Comparison of ENCODE assay signal across 29 cellular contexts in the genomic region with DNA sequence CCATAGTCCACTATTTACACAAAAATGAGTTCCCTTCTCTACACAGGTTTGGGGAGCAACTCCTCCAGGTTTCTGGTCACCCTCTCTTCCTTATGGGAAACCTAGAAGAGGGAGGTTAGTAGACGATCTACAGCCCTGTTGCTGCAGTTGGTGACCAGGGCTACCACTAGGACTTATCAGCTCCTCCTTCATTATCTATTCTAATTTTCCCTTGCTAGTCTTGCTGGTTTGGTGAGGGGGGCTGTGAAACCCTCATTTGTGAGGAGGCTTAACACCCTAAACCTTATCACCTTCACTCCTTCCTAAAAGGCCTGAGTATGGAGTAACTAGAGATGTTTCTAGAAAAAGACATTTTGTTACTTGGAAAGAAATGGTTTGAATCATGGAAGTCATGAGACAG. TPM values are rescaled to one million over a fixed set of nuclear protein-coding genes. Genes with fewer than 3 reads are reported as not detected.
DNase-seq lines count a peak whose midpoint lies in the region; ATAC-seq, FAIRE-seq and TF ChIP-seq lines count a peak whose summit lies in the region.
"Had no signal": no experiment of that assay in that cellular context is flagged by ENCODE, and none has a peak within 500 bp of the region (broad histone marks: within the 10 kb centered on the region; RNA-seq: fewer than 3 reads in every experiment).

No MANE protein-coding gene starts in this region.

- H3K27me3 ChIP-seq in AG04450 (ENCODE audit: control insufficient read depth, insufficient read depth, low read length), result no peaks in the 10 kb centered on the region
- H3K27me3 ChIP-seq in GM12878 (replicated peaks in 1 of 2; ENCODE audit: control insufficient read depth in 2 of 2, insufficient read depth in 2 of 2, low read length in 1 of 2), result no peaks in the 10 kb centered on the region
- H3K27me3 ChIP-seq in esophagus squamous epithelium, result no peaks in the 10 kb centered on the region
- H3K27me3 ChIP-seq: MG63, SJCRH30 had no signal

- TF ChIP-seq EP300 in GM12878 (IDR thresholded peaks at IDR 0.05; ENCODE audit: borderline replicate concordance in 1 of 2, control insufficient read depth in 1 of 2, low read depth in 2 of 2, low read length in 2 of 2), result no peak

- CTCF ChIA-PET in AG04450 (lab: Charles Lee) (interaction anchor here (0.6 kb wide), 1 partner anchor 72 kb away, joined by 3 read pairs; no protein-coding TSS in a partner anchor), GM12878 (lab: Yijun Ruan, JAX) (interaction anchor here (0.6 to 10.0 kb wide), 5 partner anchors 9 to 1263 kb away, joined by 3 to 69 read pairs (median 6); no protein-coding TSS in a partner anchor)

- RAD21 ChIA-PET in GM12878 (lab: Charles Lee; ENCODE audit: unreplicated experiment), result interaction anchor here (2.3 to 2.6 kb wide), 2 partner anchors 10 to 61 kb away, joined by 9 to 17 read pairs; a partner anchor contains a TSS

- H3K79me2 ChIP-seq in GM12878 (ENCODE audit: control insufficient read depth, insufficient read depth, low read length), result peaks cover 13% of the 10 kb centered on the region

- no peak overlapping the region for H3K9ac ChIP-seq in GM12878 (ENCODE audit: control insufficient read depth, insufficient read depth, low read length)

- H3K4me1 ChIP-seq in GM12878 (ENCODE audit: control insufficient read depth, insufficient read depth, low read length) (no peaks in the 10 kb centered on the region; the same call in none of the 2 replicates), esophagus squamous epithelium (peaks cover 7 to 22% (median 11%) of the 10 kb centered on the region in 3 donors)
- H3K4me1 ChIP-seq: SJCRH30 had no signal

- H2AFZ ChIP-seq in GM12878 (ENCODE audit: control insufficient read depth, low read depth, low read length), result peak overlapping the region; percentile 81
- H2AFZ ChIP-seq: PC-9 had no signal

- DNase-seq in AG04450 (ENCODE audit: low read depth, low spot score) (no peak), CD1c-positive myeloid dendritic cell (ENCODE audit: extremely low spot score) (peak; percentile 53), GM12878 (ENCODE audit: low read depth, low spot score) (no peak), natural killer cell (no peak), hippocampal formation (lab: John Stamatoyannopoulos, UW) (no peak), esophagus squamous epithelium (lab: John Stamatoyannopoulos, UW) (no peak)
- DNase-seq: C1 segment of cervical spinal cord; CD8-positive, alpha-beta memory T cell; DMS 273 treated with DMSO at 0.1 percent for 48 hours; DMS79; EL; GDM1; HCEC 1CT; KBM-7; MG63; NCI-H2029; NCI-H446; NCI-H526; NCI-H82; NK-92 treated with Interleukin-12 subunit alpha and Interleukin-12 subunit beta, amount 100 ng/mL, for 24 hours; PC-9; SJCRH30 had no signal

- in situ Hi-C loops in GM12878 (cut with MboI), result no loop called here

- SMC1A ChIA-PET in GM12878 (lab: Charles Lee; ENCODE audit: uncharacterized antibody, unreplicated experiment), result interaction anchor here (1.1 to 6.7 kb wide), 8 partner anchors 8 to 914 kb away, joined by 3 to 30 read pairs (median 6); no protein-coding TSS in a partner anchor

- intact Hi-C loops in GM12878 (cut with micrococcal nuclease; ENCODE audit: unreplicated experiment), result no loop called here
- intact Hi-C loops in natural killer cell (cut with micrococcal nuclease), result loop anchor here (1.0 kb wide), 1 partner anchor 23 kb away; no protein-coding TSS in a partner anchor
- intact Hi-C loops in esophagus squamous epithelium (cut with DNase I), result no loop called here

- TF ChIP-seq CTCF in AG04450 (IDR thresholded peaks at IDR 0.05; ENCODE audit: low read depth, low read length), result no peak
- no peak for TF ChIP-seq CTCF in GM12878 (IDR thresholded peaks at IDR 0.05 in 2 of 3, conservative IDR thresholded peaks at IDR 0.05 in 1 of 3; ENCODE audit: control insufficient read depth in 2 of 3, extremely low read depth in 1 of 3, insufficient read depth in 1 of 3, low read depth in 3 of 3, low read length in 3 of 3)
- no peak for TF ChIP-seq CTCF in natural killer cell (IDR thresholded peaks at IDR 0.05)
- TF ChIP-seq CTCF in esophagus squamous epithelium (IDR thresholded peaks at IDR 0.05), result no peak

- H3K36me3 ChIP-seq in GM12878 (ENCODE audit: control insufficient read depth in 2 of 2, insufficient read depth in 2 of 2, low read length in 1 of 2), result no peaks in the 10 kb centered on the region
- no peaks in the 10 kb centered on the region for H3K36me3 ChIP-seq in esophagus squamous epithelium
- H3K36me3 ChIP-seq: MG63, SJCRH30 had no signal

- H3K9me3 Mint-ChIP-seq in natural killer cell, result peaks cover 3 to 5% of the 10 kb centered on the region in 2 donors
- H3K9me3 Mint-ChIP-seq: CD8-positive, alpha-beta memory T cell had no signal

- H3K27ac ChIP-seq in AG04450 (ENCODE audit: low read depth, low read length) (peak overlapping the region; percentile 3), GM12878 (ENCODE audit: control insufficient read depth, insufficient read depth) (peak overlapping the region; percentile 18; the same call in 1 of the 2 replicates), esophagus squamous epithelium (no peak overlapping the region)
- H3K27ac ChIP-seq: A549, PC-9, SJCRH30 had no signal

- FAIRE-seq in GM12878 (lab: Jason Lieb, UNC), result no peak
- FAIRE-seq: A549, GM12891, H1, HepG2 had no signal

- no peaks in the 10 kb centered on the region for H3K36me3 Mint-ChIP-seq in natural killer cell

- BruUV-seq in GM12878 (replicated peaks; lab: Mats Ljungman, UMichigan), result no TSS peak

- H3K4me3 Mint-ChIP-seq in natural killer cell, result no peak overlapping the region

- H3K27me3 Mint-ChIP-seq in natural killer cell (ENCODE audit: low read depth in 2 of 2), result no peaks in the 10 kb centered on the region
- H3K27me3 Mint-ChIP-seq: CD8-positive, alpha-beta memory T cell had no signal

- no peak overlapping the region for H3K4me3 ChIP-seq in AG04450 (ENCODE audit: low read depth, low read length)
- H3K4me3 ChIP-seq in GM12878, result no peak overlapping the region
- no peak overlapping the region for H3K4me3 ChIP-seq in esophagus squamous epithelium
- H3K4me3 ChIP-seq: A549, MG63, PC-9, SJCRH30 had no signal

- peak overlapping the region; percentile 77 to 83 for H3K27ac Mint-ChIP-seq in natural killer cell

- H3K4me2 ChIP-seq in GM12878 (ENCODE audit: control insufficient read depth, insufficient read depth), result peak overlapping the region; percentile 51
- H3K4me2 ChIP-seq: A549, PC-9 had no signal

- H3K4me1 Mint-ChIP-seq in natural killer cell, result peaks cover 51 to 62% of the 10 kb centered on the region in 2 donors

- ATAC-seq in GM12878, result no peak
- ATAC-seq in natural killer cell, result no peak
- no peak for ATAC-seq in GM19395 (IDR thresholded peaks at IDR 0.05; ENCODE audit: unreplicated experiment)
- ATAC-seq: A549, HepG2, Right ventricle myocardium inferior, SK-N-SH treated with all-trans-retinoic acid at 6 μM for 48 hours had no signal

- 77% methylated on average over 1 of the region's 1 CpG for WGBS in GM12878 (ENCODE audit: insufficient coverage, insufficient replicate concordance, low lambda C conversion rate, missing lambda C conversion rate)
- 50 to 100% methylated on average over 1 of the region's 1 CpG for WGBS in esophagus squamous epithelium, 2 donors

- no peaks in the 10 kb centered on the region for H4K20me1 ChIP-seq in GM12878 (ENCODE audit: control insufficient read depth, insufficient read depth)

- POLR2A ChIA-PET in AG04450 (lab: Yijun Ruan, JAX), result no interaction called here
- POLR2A ChIA-PET in GM12878 (lab: Charles Lee), result interaction anchor here (0.7 to 1.4 kb wide), 5 partner anchors 9 to 1333 kb away, joined by 3 to 8 read pairs (median 5); a partner anchor contains a TSS

- TF ChIP-seq POLR2A in GM12878 (IDR thresholded peaks at IDR 0.05; ENCODE audit: low read depth, low read length) (no peak), esophagus squamous epithelium (IDR thresholded peaks at IDR 0.05) (no peak)

- H3K9me3 ChIP-seq in AG04450 (ENCODE audit: control insufficient read depth, insufficient read depth, low read length) (no peaks in the 10 kb centered on the region), GM12878 (replicated peaks; ENCODE audit: control insufficient read depth, insufficient read depth, low read length) (no peaks in the 10 kb centered on the region), esophagus squamous epithelium (no peaks in the 10 kb centered on the region)
- H3K9me3 ChIP-seq: A549, MG63, SJCRH30 had no signal

- no peak for TF ChIP-seq RAD21 in GM12878 (IDR thresholded peaks at IDR 0.05; ENCODE audit: insufficient read depth, low read depth, low read length)

RNA-seq across cellular contexts. Expression of a gene that starts 2.9 kb away (rescaled TPM):
- polyA plus RNA-seq in AG04450 (2011; rRNA removed) (8.1 and 9.8 TPM in 2 replicates), GM12878 (2011; rRNA removed) (8.7 and 9.0 TPM in 2 replicates), GM12878 (2014; fragmentation: Illumina TruSeq; extraction: Trizol) (10.4 and 11.5 TPM in 2 replicates), GM12878 (2014; fragmentation: Nextera tagmentation; extraction: Ambion mirVana) (1 to 10 TPM; 2.8 to 3.1 TPM), GM12878 (2014; rRNA removed) (5.8 and 8.0 TPM in 2 replicates), GM12878 (2016; fragmentation: Nextera tagmentation; extraction: Ambion mirVana) (10 to 100 TPM; 13.0 to 13.6 TPM)
- 48.8 and 52.4 TPM in 2 replicates for polyA minus RNA-seq in AG04450 (2011; rRNA and poly(A)+ RNA removed)
- 76.9 and 83.4 TPM in 2 replicates for total RNA-seq in GM12878 (2013; cell fraction: nucleolus; rRNA removed)
- total RNA-seq in GM12878 (2014; rRNA removed) (16.5 and 18.7 TPM in 2 replicates), GM12878 (2014; rRNA removed; fragmentation: Illumina TruSeq; extraction: Trizol) (14.1 and 15.3 TPM in 2 replicates), GM12878 (2021) (14.1 and 15.2 TPM in 2 replicates), natural killer cell (100 to 1,000 TPM in 1 of 3 donors, 10 to 100 TPM in 2; 71.1 to 103 (median 77.3) TPM), esophagus squamous epithelium (10 to 100 TPM in 3 of 4 donors, 1 to 10 TPM in 1; 9.4 to 26.1 (median 19.2) TPM)
- polyA plus RNA-seq in GM12878 (2011; ENCODE audit: low read depth), result 2.9 TPM
- 5.7 and 9.1 TPM in 2 replicates for polyA plus RNA-seq in GM12878 (2011; cell fraction: cytosol; rRNA removed)
- polyA plus RNA-seq in GM12878 (2011; cell fraction: nucleus; rRNA removed), result 15.1 and 17.0 TPM in 2 replicates
- polyA plus RNA-seq in GM12878 (2012), result 4.6 and 5.5 TPM in 2 replicates
- polyA minus RNA-seq in GM12878 (2011; rRNA and poly(A)+ RNA removed), result 62.1 and 141 TPM in 2 replicates
- polyA minus RNA-seq in GM12878 (2011; cell fraction: cytosol; rRNA and poly(A)+ RNA removed), result 13.2 and 14.0 TPM in 2 replicates
- polyA minus RNA-seq in GM12878 (2011; cell fraction: nucleus; rRNA and poly(A)+ RNA removed), result 59.0 and 95.4 TPM in 2 replicates

RNA-seq across cellular contexts. Expression of a gene that starts 9.9 kb away (rescaled TPM):
- 89.6 and 133 TPM in 2 replicates for polyA plus RNA-seq in AG04450 (2011; rRNA removed)
- polyA minus RNA-seq in AG04450 (2011; rRNA and poly(A)+ RNA removed), result 22.4 and 43.1 TPM in 2 replicates
- total RNA-seq in GM12878 (2013; cell fraction: nucleolus; rRNA removed), result 37.3 and 38.2 TPM in 2 replicates
- 30.9 and 38.7 TPM in 2 replicates for total RNA-seq in GM12878 (2014; rRNA removed)
- total RNA-seq in GM12878 (2014; rRNA removed; fragmentation: Illumina TruSeq; extraction: Trizol), result 57.4 and 63.0 TPM in 2 replicates
- 64.6 and 69.4 TPM in 2 replicates for total RNA-seq in GM12878 (2021)
- 43.1 TPM for polyA plus RNA-seq in GM12878 (2011; ENCODE audit: low read depth)
- polyA plus RNA-seq in GM12878 (2011; rRNA removed), result 96.1 and 138 TPM in 2 replicates
- 32.2 and 36.6 TPM in 2 replicates for polyA plus RNA-seq in GM12878 (2011; cell fraction: cytosol; rRNA removed)
- 30.4 and 36.2 TPM in 2 replicates for polyA plus RNA-seq in GM12878 (2011; cell fraction: nucleus; rRNA removed)
- 80.0 and 95.2 TPM in 2 replicates for polyA plus RNA-seq in GM12878 (2012)
- polyA plus RNA-seq in GM12878 (2014; fragmentation: Illumina TruSeq; extraction: Trizol), result 103 and 136 TPM in 2 replicates
- polyA plus RNA-seq in GM12878 (2014; fragmentation: Nextera tagmentation; extraction: Ambion mirVana), result 10 to 100 TPM; 32.8 to 54.9 TPM
- polyA plus RNA-seq in GM12878 (2014; rRNA removed), result 66.7 and 77.9 TPM in 2 replicates
- polyA plus RNA-seq in GM12878 (2016; fragmentation: Nextera tagmentation; extraction: Ambion mirVana), result 100 to 1,000 TPM; 123 to 124 TPM
- 23.6 and 40.0 TPM in 2 replicates for polyA minus RNA-seq in GM12878 (2011; rRNA and poly(A)+ RNA removed)
- 11.4 and 11.9 TPM in 2 replicates for polyA minus RNA-seq in GM12878 (2011; cell fraction: cytosol; rRNA and poly(A)+ RNA removed)
- polyA minus RNA-seq in GM12878 (2011; cell fraction: nucleus; rRNA and poly(A)+ RNA removed), result 17.9 and 31.4 TPM in 2 replicates
- total RNA-seq in natural killer cell, result 10 to 100 TPM; 43.2 to 44.8 (median 44.0) TPM
- total RNA-seq in esophagus squamous epithelium, result 10 to 100 TPM; 41.2 to 78.5 (median 53.4) TPM

Comparison
In these comparisons a context has a peak if more than half of its experiments do, and no peak if none do; other contexts are left out.
1. H3K27ac ChIP-seq: peak in AG04450 (single experiment) and GM12878 (single experiment); none in esophagus squamous epithelium (0 of 4).